ENCODE assay signal across 1 cellular context in genomic region chr3:186596568-186597287, GRCh38.
TF ChIP-seq lines count a peak whose summit lies in the region.

No MANE protein-coding gene starts in this region.

TF ChIP-seq in K562, 482 proteins besides CTCF, POLR2A, EP300 and RAD21 (continued from another document and continues in another):
- no peak for TF ChIP-seq MTA2 (IDR thresholded peaks at IDR 0.05; ENCODE audit: low read depth)
- peak; percentile 45; the same call in 1 of the 2 replicates for TF ChIP-seq ELF1 (tag; IDR thresholded peaks at IDR 0.05)
- TF ChIP-seq YBX1 (IDR thresholded peaks at IDR 0.05), result no peak
- no peak for TF ChIP-seq CBX8 (IDR thresholded peaks at IDR 0.05; ENCODE audit: borderline replicate concordance, extremely low read depth, low read depth, low read length, poor library complexity, severe bottlenecking)
- peak; percentile 96 for TF ChIP-seq ATF3 (IDR thresholded peaks at IDR 0.05)
- TF ChIP-seq ATF3 (CRISPR knock-in tag; conservative IDR thresholded peaks at IDR 0.05), result no peak
- peak; percentile 15; the same call in 1 of the 2 replicates for TF ChIP-seq ZNF239 (CRISPR knock-in tag; IDR thresholded peaks at IDR 0.05)
- TF ChIP-seq MEF2D (tag; conservative IDR thresholded peaks at IDR 0.05; ENCODE audit: low read depth), result 0 out of 2 replicates have a peak, but pooled peaks have one; percentile 23
- peak; percentile 79 for TF ChIP-seq ZEB2 (IDR thresholded peaks at IDR 0.05)
- no peak for TF ChIP-seq USF1 (CRISPR knock-in tag; IDR thresholded peaks at IDR 0.05)
- 0 out of 4 replicates have a peak, but pooled peaks of 1 of the 2 experiments have one; percentile 14 for TF ChIP-seq ZNF318 (IDR thresholded peaks at IDR 0.05; ENCODE audit: borderline replicate concordance in 1 of 2, low read depth in 1 of 2)
- no peak for TF ChIP-seq E2F5 (CRISPR knock-in tag; IDR thresholded peaks at IDR 0.05)
- 0 out of 2 replicates have a peak, but pooled peaks have one; percentile 18 for TF ChIP-seq DPF2 (IDR thresholded peaks at IDR 0.05)
- TF ChIP-seq TRIM24 (IDR thresholded peaks at IDR 0.05), result peak; percentile 27 to 76; a peak in 2 of 4 replicates
- TF ChIP-seq MAZ (CRISPR knock-in tag; conservative IDR thresholded peaks at IDR 0.05 in 1 of 2, IDR thresholded peaks at IDR 0.05 in 1 of 2), result peak; percentile 13 to 44; a peak in 2 of 4 replicates
- no peak for TF ChIP-seq PML (IDR thresholded peaks at IDR 0.05; ENCODE audit: low read length)
- peak; percentile 31 for TF ChIP-seq HDAC3 (IDR thresholded peaks at IDR 0.05; ENCODE audit: borderline replicate concordance, partially characterized antibody)
- TF ChIP-seq GABPB2 (CRISPR knock-in tag; conservative IDR thresholded peaks at IDR 0.05), result no peak
- TF ChIP-seq HDAC1 (IDR thresholded peaks at IDR 0.05), result no peak
- TF ChIP-seq WHSC1 (IDR thresholded peaks at IDR 0.05; ENCODE audit: low read length), result no peak
- TF ChIP-seq ZBTB40 (IDR thresholded peaks at IDR 0.05), result peak; percentile 65; the same call in 1 of the 2 replicates
- TF ChIP-seq ZBTB40 (CRISPR knock-in tag; IDR thresholded peaks at IDR 0.05), result no peak
- TF ChIP-seq L3MBTL2 (IDR thresholded peaks at IDR 0.05), result peak; percentile 86
- TF ChIP-seq ETV6 (IDR thresholded peaks at IDR 0.05; ENCODE audit: borderline replicate concordance in 1 of 2, low read depth in 2 of 2, low read length in 1 of 2), result no peak
- no peak for TF ChIP-seq ETV6 (CRISPR knock-in tag; IDR thresholded peaks at IDR 0.05; ENCODE audit: borderline replicate concordance)
- TF ChIP-seq ZNF584 (CRISPR knock-in tag; IDR thresholded peaks at IDR 0.05; ENCODE audit: low read depth), result peak; percentile 40; the same call in 1 of the 2 replicates
- TF ChIP-seq MED1 (CRISPR knock-in tag; IDR thresholded peaks at IDR 0.05; ENCODE audit: borderline replicate concordance), result no peak
- no peak for TF ChIP-seq ZNF740 (CRISPR knock-in tag; IDR thresholded peaks at IDR 0.05)
- TF ChIP-seq ZNF740 (tag; IDR thresholded peaks at IDR 0.05), result peak in 1 of 2 experiments; percentile 41; a peak in 1 of 4 replicates
- TF ChIP-seq MAFF (IDR thresholded peaks at IDR 0.05; ENCODE audit: low read length), result no peak
- TF ChIP-seq BRF2 (IDR thresholded peaks at IDR 0.05; ENCODE audit: borderline replicate concordance, insufficient read depth, insufficient read length), result no peak
- peak; percentile 62; the same call in 1 of the 2 replicates for TF ChIP-seq JUN (IDR thresholded peaks at IDR 0.05; ENCODE audit: borderline replicate concordance, low read depth, low read length)
- no peak for TF ChIP-seq JUN (CRISPR knock-in tag; IDR thresholded peaks at IDR 0.05; ENCODE audit: borderline replicate concordance)
- TF ChIP-seq ZNF277 (CRISPR knock-in tag; IDR thresholded peaks at IDR 0.05; ENCODE audit: borderline replicate concordance), result no peak
- TF ChIP-seq ZNF583 (CRISPR knock-in tag; IDR thresholded peaks at IDR 0.05), result no peak
- 0 out of 2 replicates have a peak, but pooled peaks have one; percentile 22 for TF ChIP-seq CREM (IDR thresholded peaks at IDR 0.05; ENCODE audit: low read depth)
